In genomic region chr5:181189363-181189961, GRCh38 we compare ENCODE assay signal across 6 cellular contexts. TPM values are rescaled to one million over a fixed set of nuclear protein-coding genes. Genes with fewer than 3 reads are reported as not detected.
DNase-seq lines count a peak whose midpoint lies in the region; ATAC-seq and TF ChIP-seq lines count a peak whose summit lies in the region.

No MANE protein-coding gene starts in this region.

- no peaks in the 10 kb centered on the region for H3K27me3 ChIP-seq in HCT116 (ENCODE audit: insufficient read depth, low read length)

- BruUV-seq in HCT116 (replicated peaks; lab: Mats Ljungman, UMichigan) = no TSS peak

- no peak for TF ChIP-seq RAD21 in HCT116 (IDR thresholded peaks at IDR 0.05; ENCODE audit: low read depth)

- ATAC-seq in HCT116 (no peak), HG03571 (IDR thresholded peaks at IDR 0.05; ENCODE audit: unreplicated experiment) (no peak)

- CTCF ChIA-PET in HCT116 (lab: Charles Lee) = interaction anchor here (1.6 kb wide), 1 partner anchor 22 kb away, joined by 4 read pairs; no protein-coding TSS in a partner anchor

- peaks cover 36% of the 10 kb centered on the region for H3K4me1 Mint-ChIP-seq in activated naive CD8-positive, alpha-beta T cell (ENCODE audit: low read depth)

- no peak for TF ChIP-seq POLR2A in HCT116 (IDR thresholded peaks at IDR 0.05; ENCODE audit: borderline replicate concordance, extremely low read depth, insufficient read depth, insufficient read length)

- peaks cover 21 to 54% of the 10 kb centered on the region in 2 experiments for H3K4me1 ChIP-seq in HCT116 (ENCODE audit: control insufficient read depth in 1 of 2, insufficient read depth in 2 of 2, low read length in 2 of 2)
- peaks cover 9% of the 10 kb centered on the region for H3K4me1 ChIP-seq in mesodermal cell (ENCODE audit: control insufficient read depth, insufficient read depth, low read length, poor library complexity, severe bottlenecking)

- peak overlapping the region; percentile 98 for H3K27ac Mint-ChIP-seq in activated naive CD8-positive, alpha-beta T cell

- peak overlapping the region; percentile 64 for H3K9ac ChIP-seq in HCT116 (ENCODE audit: low read length)

- no peaks in the 10 kb centered on the region for H3K9me3 Mint-ChIP-seq in activated naive CD8-positive, alpha-beta T cell (ENCODE audit: low read depth)

- H3K4me2 ChIP-seq in HCT116 (ENCODE audit: low read length) = peak overlapping the region; percentile 90

- intact Hi-C loops in HCT116 (cut with micrococcal nuclease) = loop anchor here (2.0 kb wide), 1 partner anchor 17 kb away; no protein-coding TSS in a partner anchor

- peak overlapping the region; percentile 39 to 64 for H3K4me3 ChIP-seq in HCT116 (replicated peaks in 1 of 2; ENCODE audit: low read depth in 1 of 2, low read length in 2 of 2)
- peak overlapping the region; percentile 77 for H3K4me3 ChIP-seq in mesodermal cell (ENCODE audit: extremely low read depth, insufficient read depth, low read length, poor library complexity, severe bottlenecking)

- no peaks in the 10 kb centered on the region for H3K9me2 ChIP-seq in HCT116 (ENCODE audit: insufficient read depth)

- H2AFZ ChIP-seq in HCT116 (ENCODE audit: low read depth, low read length, poor library complexity, severe bottlenecking) = peak overlapping the region; percentile 83

- H4K20me1 ChIP-seq in HCT116 (ENCODE audit: insufficient read depth) = no peaks in the 10 kb centered on the region

- WGBS in mesodermal cell (ENCODE audit: insufficient coverage in 2 of 2), 2 experiments = 1 to 2% methylated on average over 25 to 31 of the region's 41 CpGs

- H3K27me3 Mint-ChIP-seq in activated naive CD8-positive, alpha-beta T cell = no peaks in the 10 kb centered on the region

- no peaks in the 10 kb centered on the region for H3K36me3 Mint-ChIP-seq in activated naive CD8-positive, alpha-beta T cell

- DNase-seq in HCT116 (ENCODE audit: low read depth, low spot score) (no peak), NCI-H226 (no peak)
- DNase-seq in stimulated activated naive CD4-positive, alpha-beta T cell (lab: John Stamatoyannopoulos, UW) = no peak

- H3K4me3 Mint-ChIP-seq in activated naive CD8-positive, alpha-beta T cell = peak overlapping the region; percentile 95

- peak overlapping the region; percentile 67 for H3K27ac ChIP-seq in HCT116 (ENCODE audit: low read depth, low read length)
- no peak overlapping the region for H3K27ac ChIP-seq in mesodermal cell (ENCODE audit: low read depth, low read length, severe bottlenecking)

- H3K9me3 ChIP-seq in HCT116 (ENCODE audit: control insufficient read depth in 1 of 2, insufficient read depth in 1 of 2, low read depth in 1 of 2, low read length in 2 of 2) (no peaks in the 10 kb centered on the region), mesodermal cell (ENCODE audit: control insufficient read depth, low read length) (no peaks in the 10 kb centered on the region)

- RAD21 ChIA-PET in HCT116 (lab: Charles Lee; ENCODE audit: low non-redundant PET in 1 of 2, low total read pairs in 2 of 2, uncharacterized antibody in 2 of 2, unreplicated experiment in 2 of 2) = no interaction called here

- H3K36me3 ChIP-seq in HCT116 (ENCODE audit: control insufficient read depth in 1 of 2, insufficient read depth in 2 of 2, low read length in 2 of 2) (no peaks in the 10 kb centered on the region), mesodermal cell (ENCODE audit: control insufficient read depth, insufficient read depth, low read length) (no peaks in the 10 kb centered on the region)

- POLR2A ChIA-PET in HCT116 (lab: Charles Lee) = interaction anchor here (0.9 to 3.2 kb wide), 2 partner anchors 15 to 55 kb away, joined by 3 to 10 read pairs; partner anchors contain the start of genes RACK1 and TRIM7

- no peak for TF ChIP-seq CTCF in HCT116 (IDR thresholded peaks at IDR 0.05 in 2 of 3, conservative IDR thresholded peaks at IDR 0.05 in 1 of 3; ENCODE audit: borderline replicate concordance in 1 of 3, insufficient read depth in 1 of 3, low read depth in 2 of 3, low read length in 2 of 3)

- H3K79me2 ChIP-seq in HCT116 (ENCODE audit: insufficient read depth, low read length) = 0 out of 2 replicates have a peak, but pooled peaks cover 6% of the 10 kb centered on the region

TF ChIP-seq in HCT116, 20 proteins besides CTCF, POLR2A, EP300 and RAD21 (continues in another document):
- no peak for TF ChIP-seq FOSL1 (IDR thresholded peaks at IDR 0.05; ENCODE audit: low read depth)
- TF ChIP-seq ZFX (IDR thresholded peaks at IDR 0.05) = no peak
- no peak for TF ChIP-seq CBX3 (IDR thresholded peaks at IDR 0.05; ENCODE audit: low read depth)
- TF ChIP-seq CEBPB (IDR thresholded peaks at IDR 0.05; ENCODE audit: low read depth) = no peak
- TF ChIP-seq EZH2phosphoT487 (IDR thresholded peaks at IDR 0.05; ENCODE audit: borderline replicate concordance) = no peak
- no peak for TF ChIP-seq POLR2AphosphoS5 (IDR thresholded peaks at IDR 0.05; ENCODE audit: low read depth, low read length)
- no peak for TF ChIP-seq REST (IDR thresholded peaks at IDR 0.05; ENCODE audit: low read depth)
- TF ChIP-seq ZBTB33 (IDR thresholded peaks at IDR 0.05; ENCODE audit: extremely low read depth, insufficient replicate concordance, low read length) = no peak
- no peak for TF ChIP-seq YY1 (IDR thresholded peaks at IDR 0.05; ENCODE audit: extremely low read depth, insufficient replicate concordance, low read depth, low read length)
- TF ChIP-seq EZH2 (IDR thresholded peaks at IDR 0.05) = no peak
- TF ChIP-seq ELF1 (IDR thresholded peaks at IDR 0.05; ENCODE audit: borderline replicate concordance, low read depth) = no peak
- TF ChIP-seq SIN3A (IDR thresholded peaks at IDR 0.05; ENCODE audit: low read depth) = no peak
- no peak for TF ChIP-seq ZNF274 (IDR thresholded peaks at IDR 0.05; ENCODE audit: low read depth, low read length)
- no peak for TF ChIP-seq SRF (IDR thresholded peaks at IDR 0.05; ENCODE audit: low read depth)
- no peak for TF ChIP-seq MAX (IDR thresholded peaks at IDR 0.05)
- TF ChIP-seq TCF7L2 (IDR thresholded peaks at IDR 0.05; ENCODE audit: borderline replicate concordance, extremely low read depth, insufficient read depth, insufficient read length) = no peak

RNA-seq across cellular contexts. Expression of gene TRIM7, which starts 15.5 kb away (rescaled TPM):
- total RNA-seq in HCT116 (2021; ENCODE audit: unreplicated experiment) = 30.2 TPM
- 21.9 and 25.3 TPM in 2 replicates for polyA plus RNA-seq in HCT116 (2012)
- polyA plus RNA-seq in mesodermal cell (2013, experiment 1 of 2) = 0.37 TPM
- not detected for polyA plus RNA-seq in mesodermal cell (2013, experiment 2 of 2)

RNA-seq across cellular contexts. Expression of gene TRIM41, which starts 33.6 kb away (rescaled TPM):
- total RNA-seq in HCT116 (2021; ENCODE audit: unreplicated experiment) = 51.8 TPM
- polyA plus RNA-seq in HCT116 (2012) = 34.1 and 37.8 TPM in 2 replicates
- 16.0 TPM for polyA plus RNA-seq in mesodermal cell (2013, experiment 1 of 2)
- polyA plus RNA-seq in mesodermal cell (2013, experiment 2 of 2) = 16.1 TPM

RNA-seq across cellular contexts. Expression of gene OR2V2, which starts 42.1 kb away (rescaled TPM):
- total RNA-seq in HCT116 (2021; ENCODE audit: unreplicated experiment) = not detected
- 0.02 TPM in 1 of 2 replicates, not detected in the other for polyA plus RNA-seq in HCT116 (2012)
- polyA plus RNA-seq in mesodermal cell (2013, experiment 1 of 2) = not detected
- polyA plus RNA-seq in mesodermal cell (2013, experiment 2 of 2) = not detected

RNA-seq across cellular contexts. Expression of gene RACK1, which starts 54.2 kb away (rescaled TPM):
- 2,432 TPM for total RNA-seq in HCT116 (2021; ENCODE audit: unreplicated experiment)
- 5,228 and 5,585 TPM in 2 replicates for polyA plus RNA-seq in HCT116 (2012)
- polyA plus RNA-seq in mesodermal cell (2013, experiment 1 of 2) = 2,439 TPM
- 2,115 TPM for polyA plus RNA-seq in mesodermal cell (2013, experiment 2 of 2)

RNA-seq across cellular contexts. Expression of gene OR2V1, which starts 58.5 kb away (rescaled TPM):
- not detected for total RNA-seq in HCT116 (2021; ENCODE audit: unreplicated experiment)
- polyA plus RNA-seq in HCT116 (2012) = 0.10 TPM in 1 of 2 replicates, not detected in the other
- not detected for polyA plus RNA-seq in mesodermal cell (2013, experiment 1 of 2)
- not detected for polyA plus RNA-seq in mesodermal cell (2013, experiment 2 of 2)
